Comparison of ENCODE assay signal across 31 cellular contexts in genomic region chr4:152301381-152301780, GRCh38.
"Had no signal": no experiment of that assay in that cellular context is flagged by ENCODE, and none has a peak within 500 bp of the region (broad histone marks: within the 10 kb centered on the region; RNA-seq: fewer than 3 reads in every experiment).

No MANE protein-coding gene starts in this region.

- H3K27ac ChIP-seq: brain microvascular endothelial cell, SK-N-MC, WERI-Rb-1 had no signal

- H3K36me3 ChIP-seq: brain microvascular endothelial cell, WERI-Rb-1 had no signal

- H3K4me1 Mint-ChIP-seq: activated CD4-positive, alpha-beta T cell treated with anti-CD3 and anti-CD28 coated beads for 36 hours; activated naive CD4-positive, alpha-beta T cell treated with anti-CD3 and anti-CD28 coated beads, Interleukin-2, amount 10 ng/mL, durations not matched to agents 7 days and 5 days had no signal

- H3K27me3 Mint-ChIP-seq: activated CD4-positive, alpha-beta T cell treated with anti-CD3 and anti-CD28 coated beads for 36 hours; activated CD8-positive, alpha-beta T cell treated with anti-CD3 and anti-CD28 coated beads for 36 hours; activated naive CD4-positive, alpha-beta T cell treated with anti-CD3 and anti-CD28 coated beads, Interleukin-2, amount 10 ng/mL, durations not matched to agents 7 days and 5 days; activated naive CD8-positive, alpha-beta T cell treated with anti-CD3 and anti-CD28 coated beads for 36 hours; T-cell had no signal

- H3K4me3 ChIP-seq: SK-N-MC had no signal

- DNase-seq: activated CD4-positive, alpha-beta T cell treated with anti-CD3 and anti-CD28 coated beads for 36 hours; activated CD8-positive, alpha-beta memory T cell treated with anti-CD3 and anti-CD28 coated beads, Interleukin-2, amount 50 U/mL, for 4 hours; activated CD8-positive, alpha-beta T cell treated with anti-CD3 and anti-CD28 coated beads for 36 hours; activated gamma-delta T cell treated with Interleukin-2 at 50 U/mL for 16 hours; activated naive CD4-positive, alpha-beta T cell treated with anti-CD3 and anti-CD28 coated beads, Interleukin-2, amount 10 ng/mL, durations not matched to agents 7 days and 5 days; activated naive CD8-positive, alpha-beta T cell treated with anti-CD3 and anti-CD28 coated beads for 36 hours; activated T-cell treated with anti-CD3 and anti-CD28 coated beads, Interleukin-2, amount 50 U/mL, for 72 hours; brain microvascular endothelial cell; cerebellar nuclear complex; Karpas-422; MM.1S; NCI-H1092 treated with DMSO at 0.1 percent for 48 hours; NCI-H1417 treated with DMSO at 0.1 percent for 48 hours; NCI-H1694; NCI-H2029; NCI-H345; NCI-H510A; NCI-H526 treated with DMSO at 0.1 percent for 48 hours; NCI-H82; NK-92 treated with Interleukin-12 subunit alpha and Interleukin-12 subunit beta, amount 100 ng/mL, for 24 hours; OCI-M1; RPMI8226; T-cell; T-helper 2 cell; T1000; WERI-Rb-1 had no signal

- H3K9me3 Mint-ChIP-seq: activated CD8-positive, alpha-beta T cell treated with anti-CD3 and anti-CD28 coated beads for 36 hours; activated naive CD4-positive, alpha-beta T cell treated with anti-CD3 and anti-CD28 coated beads, Interleukin-2, amount 10 ng/mL, durations not matched to agents 7 days and 5 days; activated naive CD8-positive, alpha-beta T cell treated with anti-CD3 and anti-CD28 coated beads for 36 hours; activated T-cell treated with anti-CD3 and anti-CD28 coated beads, Interleukin-2, amount 50 U/mL, for 72 hours; activated T-helper 2 cell treated with anti-CD3 and anti-CD28 coated beads, Interferon-gamma antibody, Interleukin-2, Interleukin-4, amounts not matched to agents 10 μg/mL and 5 μg/mL and 100 μg/mL, durations not matched to agents 14 hours and 24 hours and 36 hours; T-cell had no signal

- ATAC-seq: activated CD4-positive, alpha-beta T cell treated with anti-CD3 and anti-CD28 coated beads for 36 hours; activated CD8-positive, alpha-beta T cell treated with anti-CD3 and anti-CD28 coated beads for 36 hours; activated T-cell treated with anti-CD3 and anti-CD28 coated beads, Interleukin-2, amount 50 U/mL, for 72 hours; Panc1; Right ventricle myocardium inferior; T-cell had no signal

- H3K27ac Mint-ChIP-seq: activated CD4-positive, alpha-beta T cell treated with anti-CD3 and anti-CD28 coated beads for 36 hours; activated CD8-positive, alpha-beta T cell treated with anti-CD3 and anti-CD28 coated beads for 36 hours; activated naive CD4-positive, alpha-beta T cell treated with anti-CD3 and anti-CD28 coated beads, Interleukin-2, amount 10 ng/mL, durations not matched to agents 7 days and 5 days; activated naive CD8-positive, alpha-beta T cell treated with anti-CD3 and anti-CD28 coated beads for 36 hours; activated T-cell treated with anti-CD3 and anti-CD28 coated beads, Interleukin-2, amount 50 U/mL, for 72 hours; activated T-helper 2 cell treated with anti-CD3 and anti-CD28 coated beads, Interferon-gamma antibody, Interleukin-2, Interleukin-4, amounts not matched to agents 10 μg/mL and 5 μg/mL and 100 μg/mL, durations not matched to agents 14 hours and 24 hours and 36 hours; T-cell had no signal

- H3K4me3 Mint-ChIP-seq: activated CD4-positive, alpha-beta T cell treated with anti-CD3 and anti-CD28 coated beads for 36 hours; activated CD8-positive, alpha-beta T cell treated with anti-CD3 and anti-CD28 coated beads for 36 hours; activated naive CD4-positive, alpha-beta T cell treated with anti-CD3 and anti-CD28 coated beads, Interleukin-2, amount 10 ng/mL, durations not matched to agents 7 days and 5 days; activated naive CD8-positive, alpha-beta T cell treated with anti-CD3 and anti-CD28 coated beads for 36 hours; activated T-cell treated with anti-CD3 and anti-CD28 coated beads, Interleukin-2, amount 50 U/mL, for 72 hours; T-cell had no signal

- H3K36me3 Mint-ChIP-seq: activated naive CD4-positive, alpha-beta T cell treated with anti-CD3 and anti-CD28 coated beads, Interleukin-2, amount 10 ng/mL, durations not matched to agents 7 days and 5 days; activated naive CD8-positive, alpha-beta T cell treated with anti-CD3 and anti-CD28 coated beads for 36 hours; T-cell had no signal

- FAIRE-seq: colon had no signal
